12 cellular contexts compared by ENCODE assay signal in genomic region chr9:118395415-118395814, GRCh38.
DNase-seq lines count a peak whose midpoint lies in the region; ATAC-seq and TF ChIP-seq lines count a peak whose summit lies in the region.
"Had no signal": no experiment of that assay in that cellular context is flagged by ENCODE, and none has a peak within 500 bp of the region (broad histone marks: within the 10 kb centered on the region; RNA-seq: fewer than 3 reads in every experiment).

No MANE protein-coding gene starts in this region.

- TF ChIP-seq CTCF in heart left ventricle (IDR thresholded peaks at IDR 0.05) (no peak), foreskin keratinocyte (conservative IDR thresholded peaks at IDR 0.05) (no peak)

- peak; percentile 66 for DNase-seq in astrocyte of the hippocampus (ENCODE audit: low read depth, low spot score)
- DNase-seq in NCI-H187 treated with DMSO at 0.1 percent for 48 hours (lab: John Stamatoyannopoulos, UW): no peak
- no peak for DNase-seq in heart left ventricle
- DNase-seq in foreskin keratinocyte: no peak
- DNase-seq: activated CD4-positive, alpha-beta T cell treated with anti-CD3 and anti-CD28 coated beads, Interleukin-2, amount 50 U/mL, for 4 hours; activated naive CD4-positive, alpha-beta T cell had no signal

- peaks cover 0 to 2% (median 0%) of the 10 kb centered on the region in 9 donors for H3K27me3 ChIP-seq in heart left ventricle
- no peaks in the 10 kb centered on the region for H3K27me3 ChIP-seq in foreskin keratinocyte
- H3K27me3 ChIP-seq: cardiac muscle cell had no signal

- intact Hi-C loops in heart left ventricle (cut with DNase I): no loop called here

- no peaks in the 10 kb centered on the region for H3K4me1 ChIP-seq in heart left ventricle
- no peaks in the 10 kb centered on the region for H3K4me1 ChIP-seq in foreskin keratinocyte

- TF ChIP-seq POLR2A in heart left ventricle (IDR thresholded peaks at IDR 0.05): no peak

- ATAC-seq in GM18861 (IDR thresholded peaks at IDR 0.05; ENCODE audit: unreplicated experiment) (peak; percentile 91), GM21447 (IDR thresholded peaks at IDR 0.05; ENCODE audit: unreplicated experiment) (peak; percentile 76), HG03342 (IDR thresholded peaks at IDR 0.05; ENCODE audit: unreplicated experiment) (peak; percentile 76), heart left ventricle (no peak), foreskin keratinocyte (no peak), HG03045 (IDR thresholded peaks at IDR 0.05; ENCODE audit: unreplicated experiment) (no peak)

- WGBS in heart left ventricle, 4 donors: 78 to 87% (median 81%) methylated on average over 2 of the region's 2 CpGs

- no peaks in the 10 kb centered on the region for H3K9me3 ChIP-seq in heart left ventricle
- H3K9me3 ChIP-seq: thoracic aorta had no signal

- no peaks in the 10 kb centered on the region for H3K36me3 ChIP-seq in heart left ventricle
- H3K36me3 ChIP-seq: cardiac muscle cell, thoracic aorta had no signal

- H3K27ac ChIP-seq in heart left ventricle: no peak overlapping the region
- no peak overlapping the region for H3K27ac ChIP-seq in foreskin keratinocyte
- H3K27ac ChIP-seq: cardiac muscle cell, thoracic aorta had no signal

- no peak overlapping the region for H3K4me3 ChIP-seq in heart left ventricle
- H3K4me3 ChIP-seq: cardiac muscle cell, thoracic aorta had no signal

Comparison
In these comparisons a context has a peak if more than half of its experiments do, and no peak if none do; other contexts are left out.
1. ATAC-seq: peak in GM18861 (single experiment), GM21447 (single experiment) and HG03342 (single experiment); none in heart left ventricle (0 of 4), foreskin keratinocyte (single experiment) and HG03045 (single experiment).